Comparison of ENCODE assay signal across 10 cellular contexts in the genomic region with DNA sequence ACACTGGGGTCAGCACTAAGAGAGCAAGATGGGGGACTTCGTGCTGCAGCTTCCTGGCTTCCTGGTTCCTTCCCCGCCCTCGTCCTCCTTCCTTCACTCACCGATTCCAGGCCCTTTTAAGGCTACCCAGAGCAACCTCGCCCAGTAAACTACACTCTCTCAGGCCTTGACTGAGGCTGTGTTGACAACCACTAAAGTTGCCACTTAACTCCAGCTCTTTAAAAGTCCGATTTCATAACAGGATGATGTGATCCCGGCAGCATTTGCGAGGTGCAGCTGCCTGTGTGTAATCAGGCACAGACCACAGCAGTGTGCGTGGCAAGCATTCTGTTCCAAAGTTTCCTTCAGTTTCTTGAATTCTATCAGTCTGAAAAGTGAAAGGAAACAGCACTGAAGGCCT.
DNase-seq lines count a peak whose midpoint lies in the region; FAIRE-seq and TF ChIP-seq lines count a peak whose summit lies in the region.
"Had no signal": no experiment of that assay in that cellular context is flagged by ENCODE, and none has a peak within 500 bp of the region (broad histone marks: within the 10 kb centered on the region; RNA-seq: fewer than 3 reads in every experiment).

No MANE protein-coding gene starts in this region.

- no peak for TF ChIP-seq CTCF in fibroblast of pulmonary artery (IDR thresholded peaks at IDR 0.05; ENCODE audit: low read length, missing control alignments)
- no peak for TF ChIP-seq CTCF in neural crest cell (conservative IDR thresholded peaks at IDR 0.05)
- TF ChIP-seq CTCF in colonic mucosa (IDR thresholded peaks at IDR 0.05) = no peak

- H3K27ac ChIP-seq in colonic mucosa = no peak overlapping the region

- H3K4me3 ChIP-seq in fibroblast of pulmonary artery (replicated peaks; ENCODE audit: low read depth, low read length) = no peak overlapping the region
- no peak overlapping the region for H3K4me3 ChIP-seq in colonic mucosa

- DNase-seq in Daoy (ENCODE audit: low read depth) = peak; percentile 8
- peak; percentile 89 for DNase-seq in MV-4-11 (lab: John Stamatoyannopoulos, UW)
- DNase-seq in fibroblast of pulmonary artery (ENCODE audit: low read depth) = peak; percentile 28
- no peak for DNase-seq in neural crest cell (ENCODE audit: low read depth, low spot score)
- DNase-seq in posterior vena cava (ENCODE audit: low spot score) = no peak
- no peak for DNase-seq in RPMI8226
- DNase-seq in colonic mucosa = no peak
- no peak for DNase-seq in GM12892 (ENCODE audit: insufficient read length)
- DNase-seq: CD8-positive, alpha-beta memory T cell; Kasumi-1 had no signal

- no peaks in the 10 kb centered on the region for H3K4me1 Mint-ChIP-seq in neural crest cell
- H3K4me1 Mint-ChIP-seq: CD8-positive, alpha-beta memory T cell had no signal

- intact Hi-C loops in posterior vena cava (cut with DNase I) (no loop called here), colonic mucosa (cut with DNase I) (no loop called here)

- H3K9ac ChIP-seq in colonic mucosa (ENCODE audit: low read depth in 2 of 2, low read length in 2 of 2) = no peak overlapping the region

- H3K27me3 Mint-ChIP-seq in neural crest cell (ENCODE audit: low read depth) = no peaks in the 10 kb centered on the region

- H3K4me3 Mint-ChIP-seq in neural crest cell = no peak overlapping the region
- H3K4me3 Mint-ChIP-seq: CD8-positive, alpha-beta memory T cell had no signal

- H3K27me3 ChIP-seq in colonic mucosa = no peaks in the 10 kb centered on the region

- peak overlapping the region; percentile 70 for H3K27ac Mint-ChIP-seq in neural crest cell (ENCODE audit: unreplicated experiment)
- H3K27ac Mint-ChIP-seq: CD8-positive, alpha-beta memory T cell had no signal

- H3K36me3 ChIP-seq in colonic mucosa = no peaks in the 10 kb centered on the region

- TF ChIP-seq POLR2A in GM12892 (IDR thresholded peaks at IDR 0.05; ENCODE audit: low read depth, low read length) = no peak

- no peak for FAIRE-seq in GM12892 (lab: Jason Lieb, UNC)

- no peaks in the 10 kb centered on the region for H3K9me3 ChIP-seq in colonic mucosa

- no peaks in the 10 kb centered on the region for H3K36me3 Mint-ChIP-seq in neural crest cell (ENCODE audit: low read depth)
- H3K36me3 Mint-ChIP-seq: CD8-positive, alpha-beta memory T cell had no signal

- no peaks in the 10 kb centered on the region for H3K4me1 ChIP-seq in colonic mucosa

- no peaks in the 10 kb centered on the region for H3K9me3 Mint-ChIP-seq in neural crest cell

Comparison
In these comparisons a context has a peak if more than half of its experiments do, and no peak if none do; other contexts are left out.
1. DNase-seq: peak in Daoy (single experiment), MV-4-11 (single experiment) and fibroblast of pulmonary artery (single experiment); none in neural crest cell (single experiment), posterior vena cava (single experiment), RPMI8226 (single experiment), colonic mucosa (single experiment) and GM12892 (single experiment).